In genomic region chr17:17056167-17056562, GRCh38 we compare ENCODE assay signal across 15 cellular contexts. TPM values are rescaled to one million over a fixed set of nuclear protein-coding genes. Genes with fewer than 3 reads are reported as not detected.
DNase-seq lines count a peak whose midpoint lies in the region; ATAC-seq and TF ChIP-seq lines count a peak whose summit lies in the region.
"Had no signal": no experiment of that assay in that cellular context is flagged by ENCODE, and none has a peak within 500 bp of the region (broad histone marks: within the 10 kb centered on the region; RNA-seq: fewer than 3 reads in every experiment).

No MANE protein-coding gene starts in this region.

- H3K4me3 ChIP-seq in heart left ventricle: no peak overlapping the region

- ATAC-seq in heart left ventricle (peak in 1 of 4 donors; percentile 14), Right ventricle myocardium inferior (no peak), left cardiac atrium (peak; percentile 15 to 16), HG03432 (IDR thresholded peaks at IDR 0.05; ENCODE audit: unreplicated experiment) (no peak)

- no peaks in the 10 kb centered on the region for H3K9me3 ChIP-seq in heart left ventricle

- no peaks in the 10 kb centered on the region for H3K9me3 Mint-ChIP-seq in progenitor cell of endocrine pancreas (ENCODE audit: low read depth)
- H3K9me3 Mint-ChIP-seq: neural crest cell; stimulated activated naive CD8-positive, alpha-beta T cell treated with anti-CD3 and anti-CD28 coated beads, Interleukin-15, Interleukin-2, amounts not matched to agents 100 ng/mL and 50 ng/mL, for 24 hours had no signal

- peaks cover 24 to 100% (median 91%) of the 10 kb centered on the region in 12 donors for H3K4me1 ChIP-seq in heart left ventricle

- intact Hi-C loops in heart left ventricle (cut with DNase I) (loop anchor here in 1 of 10 donors (10.0 kb wide), 1 partner anchor 59 kb away; no protein-coding TSS in a partner anchor), Right ventricle myocardium inferior (cut with DNase I) (no loop called here), left cardiac atrium (cut with DNase I) (no loop called here)

- H3K36me3 Mint-ChIP-seq in progenitor cell of endocrine pancreas (ENCODE audit: insufficient read depth): no peaks in the 10 kb centered on the region

- H3K27ac ChIP-seq in heart left ventricle: peak overlapping the region in 11 of 12 donors; percentile 22 to 87 (median 81)

- peak overlapping the region; percentile 86 for H3K27ac Mint-ChIP-seq in progenitor cell of endocrine pancreas
- H3K27ac Mint-ChIP-seq: stimulated activated naive CD8-positive, alpha-beta T cell treated with anti-CD3 and anti-CD28 coated beads, Interleukin-15, Interleukin-2, amounts not matched to agents 100 ng/mL and 50 ng/mL, for 24 hours had no signal

- peaks cover 0 to 29% (median 0%) of the 10 kb centered on the region in 9 donors for H3K36me3 ChIP-seq in heart left ventricle

- H3K27me3 Mint-ChIP-seq in progenitor cell of endocrine pancreas: no peaks in the 10 kb centered on the region
- H3K27me3 Mint-ChIP-seq: stimulated activated naive CD8-positive, alpha-beta T cell treated with anti-CD3 and anti-CD28 coated beads, Interleukin-15, Interleukin-2, amounts not matched to agents 100 ng/mL and 50 ng/mL, for 24 hours had no signal

- DNase-seq in heart left ventricle: peak in 2 of 5 donors; percentile 23 to 27
- no peak for DNase-seq in Right ventricle myocardium inferior (ENCODE audit: missing footprints)
- DNase-seq in left cardiac atrium: no peak
- DNase-seq in progenitor cell of endocrine pancreas (ENCODE audit: low spot score, unreplicated experiment): no peak
- DNase-seq in DMS53 (lab: John Stamatoyannopoulos, UW): no peak
- DNase-seq in activated CD8-positive, alpha-beta memory T cell treated with anti-CD3 and anti-CD28 coated beads, Interleukin-2, amount 50 U/mL, for 4 hours: no peak
- no peak for DNase-seq in ecto neural progenitor cell (ENCODE audit: low spot score)
- DNase-seq: activated CD8-positive, alpha-beta memory T cell treated with anti-CD3 and anti-CD28 coated beads, Interleukin-2, amount 50 U/mL, for 48 hours; amygdala; DND-41; NCI-H226; stimulated activated CD4-positive, alpha-beta T cell treated with anti-CD3 and anti-CD28 coated beads, Interleukin-2, amount 100 ng/mL, for 24 hours had no signal

- peaks cover 10% of the 10 kb centered on the region for H3K4me1 Mint-ChIP-seq in progenitor cell of endocrine pancreas (ENCODE audit: low read depth)

- H3K27me3 ChIP-seq in heart left ventricle: no peaks in the 10 kb centered on the region

- no peak for TF ChIP-seq POLR2A in heart left ventricle (IDR thresholded peaks at IDR 0.05)

- TF ChIP-seq CTCF in heart left ventricle (IDR thresholded peaks at IDR 0.05): no peak
- no peak for TF ChIP-seq CTCF in progenitor cell of endocrine pancreas (IDR thresholded peaks at IDR 0.05; ENCODE audit: unreplicated experiment)

- 32 to 48% (median 46%) methylated on average over 8 of the region's 8 CpGs for WGBS in heart left ventricle, 4 donors

- H3K4me3 Mint-ChIP-seq in progenitor cell of endocrine pancreas (ENCODE audit: low read depth): no peak overlapping the region
- H3K4me3 Mint-ChIP-seq: neural crest cell; stimulated activated naive CD8-positive, alpha-beta T cell treated with anti-CD3 and anti-CD28 coated beads, Interleukin-15, Interleukin-2, amounts not matched to agents 100 ng/mL and 50 ng/mL, for 24 hours had no signal

RNA-seq across cellular contexts. Expression of gene MPRIP, which starts 13.9 kb away (rescaled TPM):
- 100 to 1,000 TPM; 131 to 686 (median 343) TPM for total RNA-seq in heart left ventricle
- polyA plus RNA-seq in heart left ventricle: 100 to 1,000 TPM; 237 to 476 TPM
- 312 TPM for total RNA-seq in Right ventricle myocardium inferior
- 100 to 1,000 TPM; 247 to 329 TPM for total RNA-seq in left cardiac atrium
- 180 and 195 TPM in 2 replicates for total RNA-seq in progenitor cell of endocrine pancreas

Comparison
In these comparisons a context has a peak if more than half of its experiments do, and no peak if none do; other contexts are left out.
1. ATAC-seq: peak in left cardiac atrium (2 of 2); none in Right ventricle myocardium inferior (single experiment) and HG03432 (single experiment).